Comparison of ENCODE assay signal across 12 cellular contexts in the genomic region with DNA sequence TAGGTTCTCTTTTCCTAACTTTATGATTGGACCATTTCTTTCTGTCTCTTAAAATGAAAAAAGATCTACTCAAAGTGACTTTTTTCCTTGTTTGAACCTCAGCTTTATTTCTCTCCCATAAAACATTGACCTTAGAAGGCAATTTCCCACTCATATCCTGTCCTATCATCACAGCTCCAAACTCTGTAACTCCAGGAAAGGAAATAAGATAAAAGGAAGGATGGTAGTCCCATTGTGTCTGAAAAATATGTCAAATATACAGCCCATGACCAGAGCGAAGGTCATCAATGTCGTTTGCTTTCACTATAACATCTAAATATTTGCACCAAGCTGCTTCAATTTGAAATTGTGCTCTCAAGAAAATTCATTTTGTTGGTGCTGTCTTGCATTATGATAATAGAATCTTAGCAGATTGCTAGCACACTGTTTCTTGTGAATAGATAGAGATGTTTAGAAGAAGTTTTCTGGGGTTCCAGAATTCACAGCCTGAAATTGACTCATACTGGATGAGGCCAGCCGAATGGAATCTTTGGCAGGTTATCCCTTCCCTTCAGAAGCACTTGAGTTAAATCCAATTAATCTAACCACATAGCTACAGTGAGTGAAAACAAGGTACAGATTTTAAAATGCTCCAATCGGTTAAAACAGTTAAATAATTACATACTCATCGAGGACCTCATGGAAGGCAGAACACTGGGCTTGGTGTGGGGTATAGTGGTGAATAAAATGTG.
DNase-seq lines count a peak whose midpoint lies in the region; ATAC-seq and TF ChIP-seq lines count a peak whose summit lies in the region.
"Had no signal": no experiment of that assay in that cellular context is flagged by ENCODE, and none has a peak within 500 bp of the region (broad histone marks: within the 10 kb centered on the region; RNA-seq: fewer than 3 reads in every experiment).

No MANE protein-coding gene starts in this region.

- no peaks in the 10 kb centered on the region for H3K27me3 ChIP-seq in ACC112 (ENCODE audit: insufficient read depth, low read length)
- H3K27me3 ChIP-seq: BLaER1 had no signal

- ATAC-seq in T-cell (replicated peaks in 1 of 4): no peak
- ATAC-seq: stimulated activated naive B cell treated with anti-CD40 and anti-IgM and Interleukin-4, amounts not matched to agents 10 μg/mL and 1 μg/mL and 100 μg/mL, for 72 hours had no signal

- peak overlapping the region; percentile 38 for H3K27ac Mint-ChIP-seq in neural crest cell (ENCODE audit: unreplicated experiment)
- H3K27ac Mint-ChIP-seq in T-cell: no peak overlapping the region
- H3K27ac Mint-ChIP-seq: stimulated activated naive B cell treated with anti-CD40 and anti-IgM and Interleukin-4, amounts not matched to agents 10 μg/mL and 1 μg/mL and 100 μg/mL, for 72 hours had no signal

- H3K79me2 ChIP-seq in ACC112 (ENCODE audit: control insufficient read depth, insufficient read depth, low read length, unreplicated experiment): peaks cover 79% of the 10 kb centered on the region

- CTCF ChIA-PET in T-cell (lab: Charles Lee): no interaction called here
- CTCF ChIA-PET in HEK293T (lab: Yijun Ruan, JAX): interaction anchor here (0.6 to 0.8 kb wide), 2 partner anchors 72 to 127 kb away, joined by 3 to 4 read pairs; no protein-coding TSS in a partner anchor

- H3K36me3 ChIP-seq in ACC112 (ENCODE audit: insufficient read depth, low read length): peaks cover 62% of the 10 kb centered on the region

- no peak for TF ChIP-seq CTCF in neural crest cell (conservative IDR thresholded peaks at IDR 0.05)

- peaks cover 99% of the 10 kb centered on the region for H3K4me1 ChIP-seq in ACC112 (ENCODE audit: control insufficient read depth, insufficient read depth, low read length, unreplicated experiment)
- H3K4me1 ChIP-seq: BLaER1 had no signal

- H3K4me1 Mint-ChIP-seq in neural crest cell: no peaks in the 10 kb centered on the region
- no peaks in the 10 kb centered on the region for H3K4me1 Mint-ChIP-seq in T-cell
- H3K4me1 Mint-ChIP-seq: stimulated activated naive B cell treated with anti-CD40 and anti-IgM and Interleukin-4, amounts not matched to agents 10 μg/mL and 1 μg/mL and 100 μg/mL, for 72 hours had no signal

- H3K4me3 Mint-ChIP-seq in neural crest cell: no peak overlapping the region
- H3K4me3 Mint-ChIP-seq in T-cell: no peak overlapping the region
- H3K4me3 Mint-ChIP-seq: stimulated activated naive B cell treated with anti-CD40 and anti-IgM and Interleukin-4, amounts not matched to agents 10 μg/mL and 1 μg/mL and 100 μg/mL, for 72 hours had no signal

- no peaks in the 10 kb centered on the region for H3K9me3 Mint-ChIP-seq in neural crest cell
- H3K9me3 Mint-ChIP-seq in T-cell: no peaks in the 10 kb centered on the region
- H3K9me3 Mint-ChIP-seq: stimulated activated naive B cell treated with anti-CD40 and anti-IgM and Interleukin-4, amounts not matched to agents 10 μg/mL and 1 μg/mL and 100 μg/mL, for 72 hours had no signal

- H3K36me3 Mint-ChIP-seq in neural crest cell (ENCODE audit: low read depth): no peaks in the 10 kb centered on the region
- no peaks in the 10 kb centered on the region for H3K36me3 Mint-ChIP-seq in T-cell

- DNase-seq in RPMI7951 (ENCODE audit: low read depth): peak; percentile 84
- peak; percentile 67 for DNase-seq in fibroblast of gingiva (ENCODE audit: low read depth)
- no peak for DNase-seq in neural crest cell (ENCODE audit: low read depth, low spot score)
- DNase-seq in occipital lobe (lab: John Stamatoyannopoulos, UW): no peak
- no peak for DNase-seq in RPMI8226
- DNase-seq in T-cell: no peak
- DNase-seq in HEK293T (ENCODE audit: extremely low spot score): no peak
- DNase-seq: activated naive CD4-positive, alpha-beta T cell treated with anti-CD3 and anti-CD28 coated beads, Interleukin-2, amount 50 U/mL, for 16 hours; hippocampal formation; stimulated activated naive B cell treated with anti-CD40 and anti-IgM and Interleukin-4, amounts not matched to agents 10 μg/mL and 1 μg/mL and 100 μg/mL, for 72 hours had no signal

- H3K4me3 ChIP-seq in ACC112 (ENCODE audit: low read depth, low read length): peak overlapping the region; percentile 25; the same call in 1 of the 2 replicates
- H3K4me3 ChIP-seq: BLaER1 had no signal

- H2AFZ ChIP-seq in ACC112 (ENCODE audit: low read length, unreplicated experiment): no peak overlapping the region

- H3K27me3 Mint-ChIP-seq in neural crest cell (ENCODE audit: low read depth) (no peaks in the 10 kb centered on the region), T-cell (no peaks in the 10 kb centered on the region)
- H3K27me3 Mint-ChIP-seq: stimulated activated naive B cell treated with anti-CD40 and anti-IgM and Interleukin-4, amounts not matched to agents 10 μg/mL and 1 μg/mL and 100 μg/mL, for 72 hours had no signal

- H3K27ac ChIP-seq in ACC112 (ENCODE audit: low read depth, low read length): peak overlapping the region; percentile 98
- H3K27ac ChIP-seq: BLaER1 had no signal

- POLR2A ChIA-PET in T-cell (lab: Charles Lee): no interaction called here
- POLR2A ChIA-PET in HEK293T (lab: Yijun Ruan, JAX): no interaction called here

TF ChIP-seq in HEK293T, 16 proteins besides CTCF, POLR2A, EP300 and RAD21:
- no peak for TF ChIP-seq BHLHE40 (IDR thresholded peaks at IDR 0.05; ENCODE audit: borderline replicate concordance)
- no peak for TF ChIP-seq NFRKB (IDR thresholded peaks at IDR 0.05)
- TF ChIP-seq L3MBTL2 (conservative IDR thresholded peaks at IDR 0.05): no peak
- TF ChIP-seq LEF1 (IDR thresholded peaks at IDR 0.05; ENCODE audit: borderline replicate concordance): no peak
- TF ChIP-seq FOXM1 (IDR thresholded peaks at IDR 0.05; ENCODE audit: borderline replicate concordance): no peak
- no peak for TF ChIP-seq ELF4 (IDR thresholded peaks at IDR 0.05)
- no peak for TF ChIP-seq ARNT (IDR thresholded peaks at IDR 0.05)
- TF ChIP-seq, protein P1, sequence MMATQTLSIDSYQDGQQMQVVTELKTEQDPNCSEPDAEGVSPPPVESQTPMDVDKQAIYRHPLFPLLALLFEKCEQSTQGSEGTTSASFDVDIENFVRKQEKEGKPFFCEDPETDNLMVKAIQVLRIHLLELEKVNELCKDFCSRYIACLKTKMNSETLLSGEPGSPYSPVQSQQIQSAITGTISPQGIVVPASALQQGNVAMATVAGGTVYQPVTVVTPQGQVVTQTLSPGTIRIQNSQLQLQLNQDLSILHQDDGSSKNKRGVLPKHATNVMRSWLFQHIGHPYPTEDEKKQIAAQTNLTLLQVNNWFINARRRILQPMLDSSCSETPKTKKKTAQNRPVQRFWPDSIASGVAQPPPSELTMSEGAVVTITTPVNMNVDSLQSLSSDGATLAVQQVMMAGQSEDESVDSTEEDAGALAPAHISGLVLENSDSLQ (IDR thresholded peaks at IDR 0.05): no peak
- no peak for TF ChIP-seq ZNF384 (IDR thresholded peaks at IDR 0.05)
- TF ChIP-seq FOXA1 (IDR thresholded peaks at IDR 0.05): no peak
- TF ChIP-seq CTBP1 (IDR thresholded peaks at IDR 0.05; ENCODE audit: borderline replicate concordance): no peak
- TF ChIP-seq FOXK2 (IDR thresholded peaks at IDR 0.05): no peak
- no peak for TF ChIP-seq TARDBP (IDR thresholded peaks at IDR 0.05)

Comparison
In these comparisons a context has a peak if more than half of its experiments do, and no peak if none do; other contexts are left out.
1. DNase-seq: peak in RPMI7951 (single experiment) and fibroblast of gingiva (single experiment); none in neural crest cell (single experiment), occipital lobe (single experiment), RPMI8226 (single experiment), T-cell (0 of 34) and HEK293T (single experiment).